In the genomic region with DNA sequence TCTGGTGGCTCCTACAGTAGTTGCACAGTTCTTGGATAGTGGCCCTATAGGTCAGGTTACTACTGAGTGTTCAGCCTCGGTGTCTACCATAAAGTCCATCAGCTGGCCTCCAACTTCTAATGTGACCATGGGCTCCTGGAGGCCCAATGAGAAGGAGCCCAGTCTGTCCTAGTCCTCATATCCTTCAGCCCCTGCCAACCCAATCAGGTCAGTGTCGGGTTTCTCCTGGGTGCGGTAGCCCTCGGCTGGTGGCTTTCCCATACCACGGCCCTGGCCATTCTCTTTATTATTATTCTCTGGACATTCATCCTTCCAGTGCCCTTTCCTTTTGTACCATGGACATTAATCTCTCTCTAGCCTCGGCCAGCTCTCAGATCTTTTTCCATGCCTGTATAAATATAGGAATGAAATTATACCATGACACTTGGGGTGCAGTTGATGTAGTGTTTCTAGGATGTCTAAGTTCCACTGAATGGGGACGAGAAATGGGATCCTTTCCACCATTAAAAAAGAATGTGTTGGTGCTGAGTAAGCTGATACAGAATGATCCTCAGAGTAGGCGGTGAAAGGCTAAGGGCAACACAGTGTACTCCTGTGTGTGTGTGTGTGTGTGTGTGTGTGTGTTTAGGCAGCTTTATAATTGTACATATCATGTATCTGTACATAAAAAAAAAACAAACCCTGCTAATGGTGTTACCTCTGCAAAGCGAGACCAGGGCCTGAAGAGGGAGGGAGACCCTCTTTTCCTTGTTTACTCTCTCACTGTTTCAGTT, we compare ENCODE assay signal across 21 cellular contexts. TPM values are rescaled to one million over a fixed set of nuclear protein-coding genes. Genes with fewer than 3 reads are reported as not detected.
A peak's percentile ranks its signal among the peaks of the same experiment; 100 is the strongest.
DNase-seq lines count a peak whose midpoint lies in the region; ATAC-seq and TF ChIP-seq lines count a peak whose summit lies in the region.
"Had no signal": no experiment of that assay in that cellular context is flagged by ENCODE, and none has a peak within 500 bp of the region (broad histone marks: within the 10 kb centered on the region; RNA-seq: fewer than 3 reads in every experiment).

No MANE protein-coding gene starts in this region.

- peaks cover 7% of the 10 kb centered on the region; the same call in 1 of the 2 replicates for H3K4me1 ChIP-seq in HEK293 (ENCODE audit: control insufficient read depth, insufficient read depth, low read length)

- no peak overlapping the region for H3K4me3 ChIP-seq in HEK293 (ENCODE audit: low read depth, low read length)
- H3K4me3 ChIP-seq in coronary artery: no peak overlapping the region
- H3K4me3 ChIP-seq: SK-N-MC had no signal

- TF ChIP-seq CTCF in HEK293 (tag by site-specific recombination; IDR thresholded peaks at IDR 0.05) (no peak), coronary artery (IDR thresholded peaks at IDR 0.05) (no peak), neural crest cell (conservative IDR thresholded peaks at IDR 0.05) (no peak), WTC11 (IDR thresholded peaks at IDR 0.05) (no peak)

- ATAC-seq in HG03159 (IDR thresholded peaks at IDR 0.05; ENCODE audit: unreplicated experiment) (no peak), WTC11 (no peak), GM18868 (IDR thresholded peaks at IDR 0.05; ENCODE audit: unreplicated experiment) (no peak)
- ATAC-seq: HepG2 had no signal

- H3K9me3 ChIP-seq in HEK293 (ENCODE audit: control insufficient read depth, insufficient read depth, low read depth, low read length): no peaks in the 10 kb centered on the region

- DNase-seq in NCI-H2171 (lab: John Stamatoyannopoulos, UW) (peak; percentile 75), coronary artery (ENCODE audit: low spot score) (peak; percentile 53), neural crest cell (ENCODE audit: low read depth, low spot score) (no peak), WTC11 (ENCODE audit: low spot score) (no peak)
- DNase-seq: ACHN; C1 segment of cervical spinal cord; CD8-positive, alpha-beta memory T cell; DMS79; KG1; NCI-H1105 treated with DMSO at 0.1 percent for 48 hours; NCI-H187; NCI-H510A; NK-92 treated with Interleukin-12 subunit alpha and Interleukin-12 subunit beta, amount 100 ng/mL, for 24 hours; SHP77 had no signal

- no peaks in the 10 kb centered on the region for H3K36me3 ChIP-seq in HEK293 (ENCODE audit: control insufficient read depth in 2 of 2, insufficient read depth in 1 of 2, low read length in 2 of 2)

- peak overlapping the region; percentile 8 for H3K27ac Mint-ChIP-seq in neural crest cell (ENCODE audit: unreplicated experiment)
- H3K27ac Mint-ChIP-seq in WTC11: no peak overlapping the region
- H3K27ac Mint-ChIP-seq: CD8-positive, alpha-beta memory T cell had no signal

- CTCF ChIA-PET in HEK293 (lab: Yijun Ruan, JAX): interaction anchor here (1.0 kb wide), 1 partner anchor 36 kb away, joined by 7 read pairs; no protein-coding TSS in a partner anchor
- CTCF ChIA-PET in WTC11 (lab: Charles Lee): no interaction called here

- H3K4me3 Mint-ChIP-seq in neural crest cell (no peak overlapping the region), WTC11 (no peak overlapping the region)
- H3K4me3 Mint-ChIP-seq: CD8-positive, alpha-beta memory T cell had no signal

- H3K27ac ChIP-seq in HEK293 (ENCODE audit: extremely low read depth, low read depth, low read length) (no peak overlapping the region), coronary artery (no peak overlapping the region)
- H3K27ac ChIP-seq: SK-N-MC had no signal

- H3K36me3 Mint-ChIP-seq in neural crest cell (ENCODE audit: low read depth) (no peaks in the 10 kb centered on the region), WTC11 (peaks cover 2% of the 10 kb centered on the region; the same call in 1 of the 2 replicates)
- H3K36me3 Mint-ChIP-seq: CD8-positive, alpha-beta memory T cell had no signal

- POLR2A ChIA-PET in HEK293 (lab: Yijun Ruan, JAX): no interaction called here
- POLR2A ChIA-PET in WTC11 (lab: Charles Lee): no interaction called here

- H3K4me1 Mint-ChIP-seq in neural crest cell (peaks cover 24% of the 10 kb centered on the region), WTC11 (peaks cover 39% of the 10 kb centered on the region)
- H3K4me1 Mint-ChIP-seq: CD8-positive, alpha-beta memory T cell had no signal

- H3K9me3 Mint-ChIP-seq in neural crest cell: no peaks in the 10 kb centered on the region
- H3K9me3 Mint-ChIP-seq in WTC11: peaks cover 5% of the 10 kb centered on the region
- H3K9me3 Mint-ChIP-seq: CD8-positive, alpha-beta memory T cell had no signal

- H3K27me3 Mint-ChIP-seq in neural crest cell (ENCODE audit: low read depth) (no peaks in the 10 kb centered on the region), WTC11 (ENCODE audit: low read depth) (peaks cover 8% of the 10 kb centered on the region)

TF ChIP-seq in HEK293, 187 proteins besides CTCF, POLR2A, EP300 and RAD21:
- TF ChIP-seq ZFP37 (tag by site-specific recombination; IDR thresholded peaks at IDR 0.05) (no peak), EGR2 (tag by site-specific recombination; IDR thresholded peaks at IDR 0.05; ENCODE audit: low read depth) (peak; percentile 73), ZFHX2 (tag by site-specific recombination; conservative IDR thresholded peaks at IDR 0.05) (peak; percentile 77)
TF ChIP-seq in HEK293: peak in this region for 2.

TF ChIP-seq in WTC11, 78 proteins besides CTCF, POLR2A, EP300 and RAD21:
- no peak for TF ChIP-seq ZNF396 (CRISPR knock-in tag; IDR thresholded peaks at IDR 0.05; ENCODE audit: borderline replicate concordance)
- TF ChIP-seq SMAD4 (CRISPR knock-in tag; IDR thresholded peaks at IDR 0.05): no peak
- TF ChIP-seq ARID4B (CRISPR knock-in tag; IDR thresholded peaks at IDR 0.05; ENCODE audit: borderline replicate concordance): no peak
- TF ChIP-seq, protein P1, sequence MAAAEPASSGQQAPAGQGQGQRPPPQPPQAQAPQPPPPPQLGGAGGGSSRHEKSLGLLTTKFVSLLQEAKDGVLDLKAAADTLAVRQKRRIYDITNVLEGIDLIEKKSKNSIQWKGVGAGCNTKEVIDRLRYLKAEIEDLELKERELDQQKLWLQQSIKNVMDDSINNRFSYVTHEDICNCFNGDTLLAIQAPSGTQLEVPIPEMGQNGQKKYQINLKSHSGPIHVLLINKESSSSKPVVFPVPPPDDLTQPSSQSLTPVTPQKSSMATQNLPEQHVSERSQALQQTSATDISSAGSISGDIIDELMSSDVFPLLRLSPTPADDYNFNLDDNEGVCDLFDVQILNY (CRISPR knock-in tag; IDR thresholded peaks at IDR 0.05): no peak
- TF ChIP-seq FOXP4 (CRISPR knock-in tag; IDR thresholded peaks at IDR 0.05): no peak
- TF ChIP-seq ZNF219 (CRISPR knock-in tag; IDR thresholded peaks at IDR 0.05; ENCODE audit: borderline replicate concordance): no peak
- TF ChIP-seq NFYB (CRISPR knock-in tag; conservative IDR thresholded peaks at IDR 0.05; ENCODE audit: low read depth): no peak
- TF ChIP-seq ETV6 (CRISPR knock-in tag; IDR thresholded peaks at IDR 0.05): no peak
- TF ChIP-seq RORB (CRISPR knock-in tag; IDR thresholded peaks at IDR 0.05): no peak
- no peak for TF ChIP-seq ZNF263 (CRISPR knock-in tag; IDR thresholded peaks at IDR 0.05; ENCODE audit: low read depth)
- no peak for TF ChIP-seq OVOL2 (CRISPR knock-in tag; IDR thresholded peaks at IDR 0.05; ENCODE audit: borderline replicate concordance)

RNA-seq across cellular contexts. Expression of gene NOX5, which starts 19.3 kb away (rescaled TPM):
- total RNA-seq in neural crest cell (not detected in 2 replicates), WTC11 (2021) (not detected in 3 replicates)
- total RNA-seq: CD8-positive, alpha-beta memory T cell; H1; HepG2; OCI-LY7 had no signal

Comparison
In these comparisons a context has a peak if more than half of its experiments do, and no peak if none do; other contexts are left out.
1. DNase-seq: peak in NCI-H2171 (single experiment) and coronary artery (single experiment); none in neural crest cell (single experiment) and WTC11 (single experiment).